Comparison of ENCODE assay signal across 9 cellular contexts in genomic region chr2:172339431-172340010, GRCh38.
A peak's percentile ranks its signal among the peaks of the same experiment; 100 is the strongest.
DNase-seq lines count a peak whose midpoint lies in the region; ATAC-seq, FAIRE-seq and TF ChIP-seq lines count a peak whose summit lies in the region.
"Had no signal": no experiment of that assay in that cellular context is flagged by ENCODE, and none has a peak within 500 bp of the region (broad histone marks: within the 10 kb centered on the region; RNA-seq: fewer than 3 reads in every experiment).

No MANE protein-coding gene starts in this region.

- H3K27me3 Mint-ChIP-seq in activated CD8-positive, alpha-beta memory T cell treated with anti-CD3 and anti-CD28 coated beads, Interleukin-2, amount 10 ng/mL, durations not matched to agents 7 days and 5 days: peaks cover 8% of the 10 kb centered on the region

- no peaks in the 10 kb centered on the region for H3K36me3 ChIP-seq in small intestine (ENCODE audit: control insufficient read depth in 2 of 2, insufficient read depth in 2 of 2, low read length in 2 of 2)

- WGBS in small intestine, 3 donors: 8 to 28% (median 16%) methylated on average over 6 of the region's 6 CpGs

- ATAC-seq in activated CD8-positive, alpha-beta memory T cell treated with anti-CD3 and anti-CD28 coated beads, Interleukin-2, amount 10 ng/mL, durations not matched to agents 7 days and 5 days: no peak
- ATAC-seq in SK-N-SH treated with all-trans-retinoic acid at 6 μM for 48 hours: peak; percentile 76
- no peak for ATAC-seq in GM18858 (IDR thresholded peaks at IDR 0.05; ENCODE audit: unreplicated experiment)

- no peak for FAIRE-seq in small intestine (lab: Jason Lieb, UNC)

- H3K27ac Mint-ChIP-seq in activated CD8-positive, alpha-beta memory T cell treated with anti-CD3 and anti-CD28 coated beads, Interleukin-2, amount 10 ng/mL, durations not matched to agents 7 days and 5 days: no peak overlapping the region

- DNase-seq in activated CD8-positive, alpha-beta memory T cell treated with anti-CD3 and anti-CD28 coated beads, Interleukin-2, amount 10 ng/mL, durations not matched to agents 7 days and 5 days: no peak
- DNase-seq in activated CD8-positive, alpha-beta memory T cell treated with anti-CD3 and anti-CD28 coated beads, Interleukin-2, amount 50 U/mL, for 4 hours: no peak
- DNase-seq in glomerular visceral epithelial cell (ENCODE audit: extremely low spot score) (peak; percentile 31), small intestine (peak; percentile 63), posterior vena cava (ENCODE audit: low spot score) (no peak), GOT3 (lab: John Stamatoyannopoulos, UW) (no peak)
- DNase-seq: trophoblast cell had no signal

- CTCF ChIA-PET in activated CD8-positive, alpha-beta memory T cell treated with anti-CD3 and anti-CD28 coated beads, Interleukin-2, amount 10 ng/mL, durations not matched to agents 7 days and 5 days (lab: Charles Lee): interaction anchor here (2.5 kb wide), 1 partner anchor 122 kb away, joined by 11 read pairs; no protein-coding TSS in a partner anchor

- no peak overlapping the region for H3K4me3 ChIP-seq in small intestine (ENCODE audit: low read depth in 1 of 2, low read length in 2 of 2)

- peaks cover 0 to 3% of the 10 kb centered on the region in 2 donors for H3K27me3 ChIP-seq in small intestine (ENCODE audit: control insufficient read depth in 2 of 2, insufficient read depth in 2 of 2, low read length in 2 of 2)

- H3K4me1 Mint-ChIP-seq in activated CD8-positive, alpha-beta memory T cell treated with anti-CD3 and anti-CD28 coated beads, Interleukin-2, amount 10 ng/mL, durations not matched to agents 7 days and 5 days: peaks cover 15% of the 10 kb centered on the region

- peak overlapping the region; percentile 53 to 83 for H3K27ac ChIP-seq in small intestine (ENCODE audit: low read depth in 1 of 2, low read length in 1 of 2)

- intact Hi-C loops in posterior vena cava (cut with DNase I): no loop called here

- H3K4me3 Mint-ChIP-seq in activated CD8-positive, alpha-beta memory T cell treated with anti-CD3 and anti-CD28 coated beads, Interleukin-2, amount 10 ng/mL, durations not matched to agents 7 days and 5 days: peak overlapping the region; percentile 40

- H3K9me3 ChIP-seq in small intestine (ENCODE audit: control insufficient read depth, low read depth): no peaks in the 10 kb centered on the region

- H3K36me3 Mint-ChIP-seq in activated CD8-positive, alpha-beta memory T cell treated with anti-CD3 and anti-CD28 coated beads, Interleukin-2, amount 10 ng/mL, durations not matched to agents 7 days and 5 days: peaks cover 1% of the 10 kb centered on the region

- H3K4me1 ChIP-seq in small intestine (ENCODE audit: control insufficient read depth in 2 of 2, insufficient read depth in 1 of 2, low read depth in 1 of 2, low read length in 1 of 2): peaks cover 13 to 15% of the 10 kb centered on the region in 2 donors

- peaks cover 6% of the 10 kb centered on the region for H3K9me3 Mint-ChIP-seq in activated CD8-positive, alpha-beta memory T cell treated with anti-CD3 and anti-CD28 coated beads, Interleukin-2, amount 10 ng/mL, durations not matched to agents 7 days and 5 days (ENCODE audit: low read depth)

TF ChIP-seq in SK-N-SH treated with all-trans-retinoic acid at 6 μM for 48 hours, 23 proteins besides CTCF, POLR2A, EP300 and RAD21:
- TF ChIP-seq RARB (CRISPR knock-in tag; IDR thresholded peaks at IDR 0.05) (no peak), TSHZ2 (CRISPR knock-in tag; IDR thresholded peaks at IDR 0.05) (no peak), ISL1 (CRISPR knock-in tag; IDR thresholded peaks at IDR 0.05) (no peak), ZC3H10 (CRISPR knock-in tag; IDR thresholded peaks at IDR 0.05) (no peak), TCF4 (CRISPR knock-in tag; IDR thresholded peaks at IDR 0.05; ENCODE audit: borderline replicate concordance) (no peak), ARNTL (CRISPR knock-in tag; IDR thresholded peaks at IDR 0.05; ENCODE audit: borderline replicate concordance, low read depth) (no peak), CSDC2 (CRISPR knock-in tag; IDR thresholded peaks at IDR 0.05) (no peak), SNAI2 (CRISPR knock-in tag; IDR thresholded peaks at IDR 0.05) (no peak), BACH2 (CRISPR knock-in tag; IDR thresholded peaks at IDR 0.05; ENCODE audit: borderline replicate concordance) (no peak), CREB5 (CRISPR knock-in tag; IDR thresholded peaks at IDR 0.05; ENCODE audit: low read depth) (no peak), PPARA (CRISPR knock-in tag; IDR thresholded peaks at IDR 0.05; ENCODE audit: borderline replicate concordance) (no peak), PATZ1 (CRISPR knock-in tag; IDR thresholded peaks at IDR 0.05; ENCODE audit: borderline replicate concordance) (no peak), ZNF70 (CRISPR knock-in tag; IDR thresholded peaks at IDR 0.05) (no peak), OSR1 (CRISPR knock-in tag; IDR thresholded peaks at IDR 0.05) (no peak), ZNF565 (CRISPR knock-in tag; conservative IDR thresholded peaks at IDR 0.05; ENCODE audit: low read depth) (no peak), ZFP3 (CRISPR knock-in tag; IDR thresholded peaks at IDR 0.05) (no peak), GLIS3 (CRISPR knock-in tag; IDR thresholded peaks at IDR 0.05) (no peak), TOX (CRISPR knock-in tag; IDR thresholded peaks at IDR 0.05; ENCODE audit: borderline replicate concordance) (no peak)

Comparison
In these comparisons a context has a peak if more than half of its experiments do, and no peak if none do; other contexts are left out.
1. DNase-seq: peak in glomerular visceral epithelial cell (single experiment) and small intestine (single experiment); none in activated CD8-positive, alpha-beta memory T cell treated with anti-CD3 and anti-CD28 coated beads, Interleukin-2, amount 10 ng/mL, durations not matched to agents 7 days and 5 days (single experiment), activated CD8-positive, alpha-beta memory T cell treated with anti-CD3 and anti-CD28 coated beads, Interleukin-2, amount 50 U/mL, for 4 hours (single experiment), posterior vena cava (single experiment) and GOT3 (single experiment).